In genomic region chr18:11146238-11146946, GRCh38 we compare ENCODE assay signal across 17 cellular contexts. TPM values are rescaled to one million over a fixed set of nuclear protein-coding genes. Genes with fewer than 3 reads are reported as not detected.
DNase-seq lines count a peak whose midpoint lies in the region; ATAC-seq and TF ChIP-seq lines count a peak whose summit lies in the region.
"Had no signal": no experiment of that assay in that cellular context is flagged by ENCODE, and none has a peak within 500 bp of the region (broad histone marks: within the 10 kb centered on the region; RNA-seq: fewer than 3 reads in every experiment).

No MANE protein-coding gene starts in this region.

- WGBS in right lobe of liver (ENCODE audit: insufficient coverage, low coverage, low lambda C conversion rate, missing lambda C conversion rate), result 26% methylated on average over 6 of the region's 18 CpGs

- H3K4me3 Mint-ChIP-seq in glutamatergic neuron (ENCODE audit: unreplicated experiment), result peak overlapping the region; percentile 93
- H3K4me3 Mint-ChIP-seq in stimulated activated effector memory CD8-positive, alpha-beta T cell treated with anti-CD3 and anti-CD28 coated beads, Interleukin-12 subunit alpha, Interleukin-12 subunit beta, amount 100 ng/mL, for 72 hours, result no peak overlapping the region
- H3K4me3 Mint-ChIP-seq: central memory CD8-positive, alpha-beta T cell had no signal

- intact Hi-C loops in right lobe of liver (cut with DNase I), result no loop called here

- peak in 41 of 56 donors; percentile 10 to 74 (median 35) for DNase-seq in amygdala (lab: John Stamatoyannopoulos, UW)
- DNase-seq in glutamatergic neuron, result no peak
- peak; percentile 79 to 95 (median 93) for DNase-seq in right lobe of liver
- no peak for DNase-seq in stimulated activated effector memory CD8-positive, alpha-beta T cell treated with anti-CD3 and anti-CD28 coated beads, Interleukin-12 subunit alpha, Interleukin-12 subunit beta, amount 100 ng/mL, for 72 hours (ENCODE audit: low spot score in 2 of 2)
- no peak for DNase-seq in NCI-H1436 treated with DMSO at 0.1 percent for 48 hours (lab: John Stamatoyannopoulos, UW)
- no peak for DNase-seq in cerebellum (ENCODE audit: low spot score)
- no peak for DNase-seq in COLO829 (ENCODE audit: low spot score)
- DNase-seq in activated gamma-delta T cell (lab: John Stamatoyannopoulos, UW), result no peak
- DNase-seq: activated CD4-positive, alpha-beta T cell treated with anti-CD3 and anti-CD28 coated beads, Interleukin-2, amount 50 U/mL, for 48 hours; GF-D8; left colon; ovary; stimulated activated CD4-positive, alpha-beta T cell treated with anti-CD3 and anti-CD28 coated beads, Interleukin-4, amount 100 ng/mL, for 1 hour had no signal

- H3K4me1 ChIP-seq in right lobe of liver, result peaks cover 0 to 31% (median 3%) of the 10 kb centered on the region in 4 donors

- peaks cover 3% of the 10 kb centered on the region for H3K4me1 Mint-ChIP-seq in glutamatergic neuron (ENCODE audit: low read depth, unreplicated experiment)
- H3K4me1 Mint-ChIP-seq in stimulated activated effector memory CD8-positive, alpha-beta T cell treated with anti-CD3 and anti-CD28 coated beads, Interleukin-12 subunit alpha, Interleukin-12 subunit beta, amount 100 ng/mL, for 72 hours, result no peaks in the 10 kb centered on the region
- H3K4me1 Mint-ChIP-seq: central memory CD8-positive, alpha-beta T cell had no signal

- no peak overlapping the region for H3K27ac Mint-ChIP-seq in glutamatergic neuron (ENCODE audit: unreplicated experiment)
- no peak overlapping the region for H3K27ac Mint-ChIP-seq in stimulated activated effector memory CD8-positive, alpha-beta T cell treated with anti-CD3 and anti-CD28 coated beads, Interleukin-12 subunit alpha, Interleukin-12 subunit beta, amount 100 ng/mL, for 72 hours
- H3K27ac Mint-ChIP-seq: CD14-positive monocyte had no signal

- ATAC-seq in right lobe of liver, result peak; percentile 81 to 88 (median 85)
- ATAC-seq in stimulated activated effector memory CD8-positive, alpha-beta T cell treated with anti-CD3 and anti-CD28 coated beads, Interleukin-12 subunit alpha, Interleukin-12 subunit beta, amount 100 ng/mL, for 72 hours, result peak; percentile 25
- ATAC-seq: left colon, Panc1 had no signal

- no peaks in the 10 kb centered on the region for H3K36me3 ChIP-seq in right lobe of liver
- H3K36me3 ChIP-seq: ovary had no signal

- H3K36me3 Mint-ChIP-seq in glutamatergic neuron (ENCODE audit: unreplicated experiment), result peaks cover 5% of the 10 kb centered on the region
- H3K36me3 Mint-ChIP-seq in stimulated activated effector memory CD8-positive, alpha-beta T cell treated with anti-CD3 and anti-CD28 coated beads, Interleukin-12 subunit alpha, Interleukin-12 subunit beta, amount 100 ng/mL, for 72 hours, result no peaks in the 10 kb centered on the region

- no peak for TF ChIP-seq CTCF in glutamatergic neuron (IDR thresholded peaks at IDR 0.05; ENCODE audit: partially characterized antibody, unreplicated experiment)
- TF ChIP-seq CTCF in right lobe of liver (IDR thresholded peaks at IDR 0.05), result no peak

- peaks cover 8% of the 10 kb centered on the region for H3K9me3 Mint-ChIP-seq in glutamatergic neuron (ENCODE audit: unreplicated experiment)
- no peaks in the 10 kb centered on the region for H3K9me3 Mint-ChIP-seq in stimulated activated effector memory CD8-positive, alpha-beta T cell treated with anti-CD3 and anti-CD28 coated beads, Interleukin-12 subunit alpha, Interleukin-12 subunit beta, amount 100 ng/mL, for 72 hours

- H3K9me3 ChIP-seq in right lobe of liver, result no peaks in the 10 kb centered on the region
- H3K9me3 ChIP-seq: ovary had no signal

- H3K4me3 ChIP-seq in right lobe of liver, result peak overlapping the region in 2 of 3 donors; percentile 21 to 73
- H3K4me3 ChIP-seq: ovary had no signal

- H3K27ac ChIP-seq in right lobe of liver, result peak overlapping the region in 2 of 3 donors; percentile 50 to 51
- H3K27ac ChIP-seq: ovary had no signal

- no peak for TF ChIP-seq POLR2A in right lobe of liver (IDR thresholded peaks at IDR 0.05)

- H3K27me3 ChIP-seq in right lobe of liver, result no peaks in the 10 kb centered on the region
- H3K27me3 ChIP-seq: ovary had no signal

- peaks cover 17% of the 10 kb centered on the region for H3K27me3 Mint-ChIP-seq in glutamatergic neuron (ENCODE audit: unreplicated experiment)

RNA-seq across cellular contexts. Expression of gene PIEZO2, which starts 3.0 kb away (rescaled TPM):
- total RNA-seq in glutamatergic neuron (ENCODE audit: unreplicated experiment), result 50.1 TPM
- total RNA-seq in right lobe of liver, result 10 to 100 TPM in 3 of 6 experiments, 1 to 10 TPM in 3; 6.6 to 16.9 (median 10.1) TPM
- total RNA-seq in cerebellum, result 11.0 TPM
- total RNA-seq: T-helper 2 cell treated with Interferon-gamma antibody and Interleukin-4, amounts not matched to agents 100 ng/mL and 5 ng/mL, for 36 hours had no signal

Comparison
In these comparisons a context has a peak if more than half of its experiments do, and no peak if none do; other contexts are left out.
1. DNase-seq: peak in amygdala (41 of 56) and right lobe of liver (3 of 3); none in glutamatergic neuron (single experiment), stimulated activated effector memory CD8-positive, alpha-beta T cell treated with anti-CD3 and anti-CD28 coated beads, Interleukin-12 subunit alpha, Interleukin-12 subunit beta, amount 100 ng/mL, for 72 hours (0 of 2), NCI-H1436 treated with DMSO at 0.1 percent for 48 hours (single experiment), cerebellum (single experiment), COLO829 (single experiment) and activated gamma-delta T cell (single experiment).